8 cellular contexts compared by ENCODE assay signal in genomic region chr2:46914578-46915230, GRCh38. TPM values are rescaled to one million over a fixed set of nuclear protein-coding genes. Genes with fewer than 3 reads are reported as not detected.
DNase-seq lines count a peak whose midpoint lies in the region; ATAC-seq and TF ChIP-seq lines count a peak whose summit lies in the region.

No MANE protein-coding gene starts in this region.

- H3K27me3 ChIP-seq in PC-3 (ENCODE audit: low read length), result no peaks in the 10 kb centered on the region
- no peaks in the 10 kb centered on the region for H3K27me3 ChIP-seq in endocrine pancreas (ENCODE audit: control insufficient read depth, insufficient read depth, low read length)
- no peaks in the 10 kb centered on the region for H3K27me3 ChIP-seq in neuron (ENCODE audit: insufficient read depth, low read length)

- H3K4me1 ChIP-seq in PC-3 (ENCODE audit: insufficient read depth, low read length) (peaks cover 48% of the 10 kb centered on the region), endocrine pancreas (ENCODE audit: control insufficient read depth, insufficient read depth, low read length) (peaks cover 5% of the 10 kb centered on the region), neuron (ENCODE audit: insufficient read depth, low read length) (peaks cover 15% of the 10 kb centered on the region)

- H3K4me1 Mint-ChIP-seq in Calu3 (ENCODE audit: low read depth, unreplicated experiment), result peaks cover 45% of the 10 kb centered on the region

- no peaks in the 10 kb centered on the region for H3F3A ChIP-seq in PC-3 (ENCODE audit: low read length, unreplicated experiment)

- H3K4me3 ChIP-seq in PC-3 (ENCODE audit: low read length) (peak overlapping the region; percentile 79), endocrine pancreas (ENCODE audit: control insufficient read depth, insufficient read depth, low read length) (peak overlapping the region; percentile 92), neuron (ENCODE audit: low read length) (peak overlapping the region; percentile 83)

- no peaks in the 10 kb centered on the region for H3K9me2 ChIP-seq in PC-3 (replicated peaks; ENCODE audit: low read length)

- H2AFZ ChIP-seq in PC-3 (ENCODE audit: low read length) (peak overlapping the region; percentile 71), neuron (ENCODE audit: low read depth, low read length) (peak overlapping the region; percentile 66)

- CTCF ChIA-PET in Calu3 (lab: Charles Lee), result no interaction called here
- CTCF ChIA-PET in PC-3 (lab: Charles Lee), result interaction anchor here (0.6 kb wide), 1 partner anchor 127 kb away, joined by 4 read pairs; no protein-coding TSS in a partner anchor

- peaks cover 60% of the 10 kb centered on the region for H3K36me3 Mint-ChIP-seq in Calu3 (ENCODE audit: insufficient read depth, unreplicated experiment)

- BruUV-seq in Calu3 (replicated peaks; lab: Mats Ljungman, UMichigan), result no TSS peak
- no TSS peak for BruUV-seq in PC-3 (replicated peaks; lab: Mats Ljungman, UMichigan)

- H3K9ac ChIP-seq in PC-3 (ENCODE audit: low read length), result peak overlapping the region; percentile 96
- peak overlapping the region; percentile 94 for H3K9ac ChIP-seq in endocrine pancreas (ENCODE audit: control insufficient read depth, insufficient read depth, low read length)

- H4K20me1 ChIP-seq in PC-3 (ENCODE audit: low read length), result peaks cover 13% of the 10 kb centered on the region; the same call in 1 of the 2 replicates

- H3K4me2 ChIP-seq in PC-3 (ENCODE audit: low read length), result peak overlapping the region; percentile 92

- no peak for TF ChIP-seq CTCF in Calu3 (IDR thresholded peaks at IDR 0.05; ENCODE audit: unreplicated experiment)
- TF ChIP-seq CTCF in PC-3 (conservative IDR thresholded peaks at IDR 0.05; ENCODE audit: low read depth, low read length), result no peak

- H3K79me2 ChIP-seq in PC-3 (ENCODE audit: low read length), result peaks cover 67% of the 10 kb centered on the region

- peak overlapping the region; percentile 88 for H3K4me3 Mint-ChIP-seq in Calu3 (ENCODE audit: low read depth, unreplicated experiment)

- POLR2A ChIA-PET in PC-3 (lab: Charles Lee; ENCODE audit: unreplicated experiment), result interaction anchor here (0.5 to 1.0 kb wide), 2 partner anchors 8 to 361 kb away, joined by 4 to 5 read pairs; no protein-coding TSS in a partner anchor

- DNase-seq in Calu3, result no peak
- no peak for DNase-seq in PC-3
- no peak for DNase-seq in NCI-H1048 (lab: John Stamatoyannopoulos, UW)
- no peak for DNase-seq in NOMO-1 treated with DMSO at 0.1 percent for 48 hours (lab: John Stamatoyannopoulos, UW; ENCODE audit: unreplicated experiment)
- no peak for DNase-seq in NCI-H446 (lab: John Stamatoyannopoulos, UW)

- no peak for ATAC-seq in PC-3
- ATAC-seq in GM18861 (IDR thresholded peaks at IDR 0.05; ENCODE audit: unreplicated experiment), result no peak

- no peaks in the 10 kb centered on the region for H3K9me3 ChIP-seq in PC-3 (ENCODE audit: low read length)
- no peaks in the 10 kb centered on the region for H3K9me3 ChIP-seq in endocrine pancreas (ENCODE audit: control insufficient read depth, low read length)
- H3K9me3 ChIP-seq in neuron (ENCODE audit: low read length), result no peaks in the 10 kb centered on the region

- peak overlapping the region; percentile 87 for H3K27ac Mint-ChIP-seq in Calu3 (ENCODE audit: unreplicated experiment)

- peak overlapping the region; percentile 79 for H3K27ac ChIP-seq in PC-3 (ENCODE audit: low read length)

- H3K27me3 Mint-ChIP-seq in Calu3 (ENCODE audit: unreplicated experiment), result no peaks in the 10 kb centered on the region

- 0 out of 2 replicates have a peak, but pooled peaks cover 4% of the 10 kb centered on the region for H3K36me3 ChIP-seq in PC-3 (ENCODE audit: low read depth, low read length)
- no peaks in the 10 kb centered on the region for H3K36me3 ChIP-seq in endocrine pancreas (ENCODE audit: control insufficient read depth, insufficient read depth, low read length)
- peaks cover 17% of the 10 kb centered on the region for H3K36me3 ChIP-seq in neuron (ENCODE audit: insufficient read depth, low read length)

- intact Hi-C loops in Calu3 (cut with micrococcal nuclease; ENCODE audit: unreplicated experiment) (no loop called here), PC-3 (cut with micrococcal nuclease) (loop anchor here (5.0 kb wide), 3 partner anchors 53 to 358 kb away; no protein-coding TSS in a partner anchor)

- H3K9me3 Mint-ChIP-seq in Calu3 (ENCODE audit: low read depth, unreplicated experiment), result no peaks in the 10 kb centered on the region

RNA-seq across cellular contexts. Expression of gene MCFD2, which starts 0.9 kb away (rescaled TPM):
- 99.8 and 108 TPM in 2 replicates for total RNA-seq in Calu3 (2022)
- total RNA-seq in PC-3 (2014; rRNA removed), result 91.9 and 112 TPM in 2 replicates

RNA-seq across cellular contexts. Expression of gene TTC7A, which starts 26.3 kb away (rescaled TPM):
- 26.2 and 28.4 TPM in 2 replicates for total RNA-seq in Calu3 (2022)
- 21.8 and 24.2 TPM in 2 replicates for total RNA-seq in PC-3 (2014; rRNA removed)
